In the genomic region with DNA sequence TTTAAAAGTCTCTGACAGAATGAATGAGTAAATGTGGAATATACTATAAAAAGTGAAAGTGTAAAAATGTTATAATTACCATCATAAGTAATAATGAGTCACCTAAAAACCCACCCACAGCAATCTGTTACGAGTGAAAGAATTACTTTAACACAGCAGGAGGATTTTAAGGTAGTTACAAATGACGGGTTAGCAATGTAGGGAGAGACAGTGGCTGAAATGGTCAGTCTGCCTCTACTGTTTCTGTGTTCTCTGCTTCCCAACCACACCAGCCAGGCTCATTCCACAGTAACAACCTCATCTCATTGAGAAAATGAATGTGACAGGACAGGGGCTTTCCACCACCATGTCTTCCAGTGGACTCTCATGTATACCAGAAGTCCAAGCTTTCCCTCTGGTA, we compare ENCODE assay signal across 27 cellular contexts.
"Had no signal": no experiment of that assay in that cellular context is flagged by ENCODE, and none has a peak within 500 bp of the region (broad histone marks: within the 10 kb centered on the region; RNA-seq: fewer than 3 reads in every experiment).

No MANE protein-coding gene starts in this region.

- DNase-seq: activated CD8-positive, alpha-beta memory T cell treated with anti-CD3 and anti-CD28 coated beads for 24 hours; activated CD8-positive, alpha-beta memory T cell treated with anti-CD3 and anti-CD28 coated beads, Interleukin-2, amount 50 U/mL, for 4 hours; activated naive CD4-positive, alpha-beta T cell treated with anti-CD3 and anti-CD28 coated beads for 36 hours; activated naive CD8-positive, alpha-beta T cell treated with anti-CD3 and anti-CD28 coated beads, Interleukin-2, amount 10 ng/mL, durations not matched to agents 7 days and 5 days; activated T-cell treated with anti-CD3 and anti-CD28 coated beads, Interleukin-2, amount 50 U/mL, for 48 hours; amniotic stem cell; dermis blood vessel endothelial cell; effector CD8-positive, alpha-beta T cell; erythroblast; foreskin melanocyte; glutamatergic neuron; immature natural killer cell; kidney glomerular epithelial cell; left ventricle myocardium inferior; natural killer cell; psoas muscle; stimulated activated CD4-positive, alpha-beta T cell treated with anti-CD3 and anti-CD28 coated beads, Interleukin-4, amount 100 ng/mL, for 24 hours; stimulated activated naive CD4-positive, alpha-beta T cell treated with Interleukin-2 at 50 U/mL for 16 hours; substantia nigra; SW 1271; T-helper 17 cell; thyroid gland had no signal

- H3K27ac Mint-ChIP-seq: activated naive CD4-positive, alpha-beta T cell treated with anti-CD3 and anti-CD28 coated beads for 36 hours; activated naive CD8-positive, alpha-beta T cell treated with anti-CD3 and anti-CD28 coated beads, Interleukin-2, amount 10 ng/mL, durations not matched to agents 7 days and 5 days; brain; immature natural killer cell; mesothelial cell of epicardium; natural killer cell; T-helper 17 cell had no signal

- H3K36me3 ChIP-seq: left ventricle myocardium inferior, right atrium auricular region, thyroid gland had no signal

- H3K27ac ChIP-seq: hepatocyte, left ventricle myocardium inferior, psoas muscle, right atrium auricular region, thyroid gland had no signal

- H3K9me3 ChIP-seq: left ventricle myocardium inferior, psoas muscle, right atrium auricular region, thyroid gland had no signal

- H3K4me3 Mint-ChIP-seq: activated naive CD4-positive, alpha-beta T cell treated with anti-CD3 and anti-CD28 coated beads for 36 hours; activated naive CD8-positive, alpha-beta T cell treated with anti-CD3 and anti-CD28 coated beads, Interleukin-2, amount 10 ng/mL, durations not matched to agents 7 days and 5 days; brain; immature natural killer cell; mesothelial cell of epicardium; natural killer cell; T-helper 17 cell had no signal

- H3K27me3 ChIP-seq: hepatocyte, right atrium auricular region, thyroid gland had no signal

- ATAC-seq: activated CD4-positive, CD25-positive, alpha-beta regulatory T cell treated with anti-CD3 and anti-CD28 coated beads, Interleukin-2, amount 50 U/mL, for 24 hours; natural killer cell; psoas muscle; T-helper 17 cell had no signal

- H3K4me3 ChIP-seq: hepatocyte, left ventricle myocardium inferior, psoas muscle, right atrium auricular region, thyroid gland had no signal

- H3K4me1 Mint-ChIP-seq: activated naive CD8-positive, alpha-beta T cell treated with anti-CD3 and anti-CD28 coated beads, Interleukin-2, amount 10 ng/mL, durations not matched to agents 7 days and 5 days; brain; immature natural killer cell; natural killer cell; T-helper 17 cell had no signal

- H3K9me3 Mint-ChIP-seq: activated naive CD4-positive, alpha-beta T cell treated with anti-CD3 and anti-CD28 coated beads for 36 hours; activated naive CD8-positive, alpha-beta T cell treated with anti-CD3 and anti-CD28 coated beads, Interleukin-2, amount 10 ng/mL, durations not matched to agents 7 days and 5 days; mesothelial cell of epicardium; natural killer cell had no signal

- H3K36me3 Mint-ChIP-seq: activated naive CD8-positive, alpha-beta T cell treated with anti-CD3 and anti-CD28 coated beads, Interleukin-2, amount 10 ng/mL, durations not matched to agents 7 days and 5 days; brain; immature natural killer cell; mesothelial cell of epicardium; natural killer cell had no signal

- H3K4me1 ChIP-seq: left ventricle myocardium inferior, psoas muscle, right atrium auricular region, thyroid gland had no signal
